Comparison of ENCODE assay signal across 17 cellular contexts in genomic region chr9:31236344-31236743, GRCh38.
DNase-seq lines count a peak whose midpoint lies in the region; ATAC-seq, FAIRE-seq and TF ChIP-seq lines count a peak whose summit lies in the region.
"Had no signal": no experiment of that assay in that cellular context is flagged by ENCODE, and none has a peak within 500 bp of the region (broad histone marks: within the 10 kb centered on the region; RNA-seq: fewer than 3 reads in every experiment).

No MANE protein-coding gene starts in this region.

- POLR2A ChIA-PET in A673 (lab: Charles Lee; ENCODE audit: low non-redundant PET) = no interaction called here

- peak; percentile 11 for FAIRE-seq in D721Med (lab: Jason Lieb, UNC)
- FAIRE-seq: A549, GM12878, GM18507, HepG2, HTR-8/SVneo had no signal

- H3K4me3 ChIP-seq in A673 (ENCODE audit: low read depth, low read length, poor library complexity, severe bottlenecking) = no peak overlapping the region
- no peak overlapping the region for H3K4me3 ChIP-seq in epithelial cell of esophagus (ENCODE audit: low read length)
- H3K4me3 ChIP-seq: A549; BLaER1 treated with 17β-estradiol and CSF1 and Interleukin-3, amounts not matched to agents 10 nM and 100 nM; GM12878; HAP-1 had no signal

- no peaks in the 10 kb centered on the region for H3K36me3 Mint-ChIP-seq in T-helper 17 cell (ENCODE audit: low read depth)
- H3K36me3 Mint-ChIP-seq: CD4-positive, CD25-positive, alpha-beta regulatory T cell had no signal

- no TSS peak for BruUV-seq in A673 (replicated peaks; lab: Mats Ljungman, UMichigan)

- H3K27me3 ChIP-seq in A673 (replicated peaks; ENCODE audit: insufficient read depth, low read depth, low read length, poor library complexity) = no peaks in the 10 kb centered on the region
- H3K27me3 ChIP-seq: BLaER1 treated with 17β-estradiol and CSF1 and Interleukin-3, amounts not matched to agents 10 nM and 100 nM had no signal

- no peak overlapping the region for H3K27ac ChIP-seq in A673 (ENCODE audit: low read depth, low read length, poor library complexity, severe bottlenecking)
- H3K27ac ChIP-seq: A549; BLaER1 treated with 17β-estradiol and CSF1 and Interleukin-3, amounts not matched to agents 10 nM and 100 nM had no signal

- intact Hi-C loops in A673 (cut with micrococcal nuclease; ENCODE audit: unreplicated experiment) = no loop called here
- intact Hi-C loops in left ventricle myocardium superior (cut with micrococcal nuclease) = no loop called here

- no peaks in the 10 kb centered on the region for H3K27me3 Mint-ChIP-seq in T-helper 17 cell
- H3K27me3 Mint-ChIP-seq: CD4-positive, CD25-positive, alpha-beta regulatory T cell had no signal

- H3K9me3 ChIP-seq in A673 (ENCODE audit: low read depth, low read length, poor library complexity, severe bottlenecking) (no peaks in the 10 kb centered on the region), T-helper 17 cell (ENCODE audit: control insufficient read depth, low read length, poor library complexity, severe bottlenecking) (no peaks in the 10 kb centered on the region)
- H3K9me3 ChIP-seq: A549; BLaER1 treated with 17β-estradiol and CSF1 and Interleukin-3, amounts not matched to agents 10 nM and 100 nM; HAP-1 had no signal

- peaks cover 7% of the 10 kb centered on the region for H3K4me1 Mint-ChIP-seq in T-helper 17 cell

- no peaks in the 10 kb centered on the region for H3K4me1 ChIP-seq in A673 (ENCODE audit: insufficient read depth, low read length, poor library complexity, severe bottlenecking)
- H3K4me1 ChIP-seq: A549; BLaER1 treated with 17β-estradiol and CSF1 and Interleukin-3, amounts not matched to agents 10 nM and 100 nM; HAP-1 had no signal

- CTCF ChIA-PET in A673 (lab: Charles Lee) = no interaction called here

- DNase-seq in A673 (ENCODE audit: low spot score) = peak; percentile 2
- DNase-seq in D721Med (ENCODE audit: insufficient read length, low spot score) = no peak
- DNase-seq in T-helper 17 cell = no peak
- peak; percentile 10 for DNase-seq in epithelial cell of esophagus (ENCODE audit: low read depth)
- no peak for DNase-seq in hepatic stellate cell (ENCODE audit: low spot score)
- DNase-seq in left ventricle myocardium superior = no peak
- DNase-seq: CD4-positive, CD25-positive, alpha-beta regulatory T cell; DMS 273 treated with DMSO at 0.1 percent for 48 hours; GOT3 had no signal

- TF ChIP-seq CTCF in A673 (conservative IDR thresholded peaks at IDR 0.05; ENCODE audit: low read depth, low read length) = no peak
- no peak for TF ChIP-seq CTCF in D721Med (IDR thresholded peaks at IDR 0.05; ENCODE audit: insufficient read depth, missing control alignments)
- TF ChIP-seq CTCF in epithelial cell of esophagus (IDR thresholded peaks at IDR 0.05; ENCODE audit: insufficient read depth, low read depth, low read length, missing control alignments) = no peak

- H3K4me3 Mint-ChIP-seq in T-helper 17 cell = no peak overlapping the region

- no peak for ATAC-seq in T-helper 17 cell
- ATAC-seq in GM18868 (IDR thresholded peaks at IDR 0.05; ENCODE audit: unreplicated experiment) = no peak
- no peak for ATAC-seq in left ventricle myocardium superior
- ATAC-seq: A549, GM12878, HepG2 had no signal

- no peaks in the 10 kb centered on the region for H3K36me3 ChIP-seq in A673 (ENCODE audit: insufficient read depth, low read length, poor library complexity, severe bottlenecking)
- H3K36me3 ChIP-seq: BLaER1 treated with 17β-estradiol and CSF1 and Interleukin-3, amounts not matched to agents 10 nM and 100 nM; HAP-1 had no signal

- peak overlapping the region; percentile 29 for H3K27ac Mint-ChIP-seq in T-helper 17 cell
- H3K27ac Mint-ChIP-seq: CD4-positive, CD25-positive, alpha-beta regulatory T cell had no signal

Comparison
In these comparisons a context has a peak if more than half of its experiments do, and no peak if none do; other contexts are left out.
1. DNase-seq: peak in A673 (single experiment) and epithelial cell of esophagus (single experiment); none in D721Med (single experiment), T-helper 17 cell (0 of 3), hepatic stellate cell (single experiment) and left ventricle myocardium superior (single experiment).